ENCODE assay signal across 1 cellular context in the genomic region with DNA sequence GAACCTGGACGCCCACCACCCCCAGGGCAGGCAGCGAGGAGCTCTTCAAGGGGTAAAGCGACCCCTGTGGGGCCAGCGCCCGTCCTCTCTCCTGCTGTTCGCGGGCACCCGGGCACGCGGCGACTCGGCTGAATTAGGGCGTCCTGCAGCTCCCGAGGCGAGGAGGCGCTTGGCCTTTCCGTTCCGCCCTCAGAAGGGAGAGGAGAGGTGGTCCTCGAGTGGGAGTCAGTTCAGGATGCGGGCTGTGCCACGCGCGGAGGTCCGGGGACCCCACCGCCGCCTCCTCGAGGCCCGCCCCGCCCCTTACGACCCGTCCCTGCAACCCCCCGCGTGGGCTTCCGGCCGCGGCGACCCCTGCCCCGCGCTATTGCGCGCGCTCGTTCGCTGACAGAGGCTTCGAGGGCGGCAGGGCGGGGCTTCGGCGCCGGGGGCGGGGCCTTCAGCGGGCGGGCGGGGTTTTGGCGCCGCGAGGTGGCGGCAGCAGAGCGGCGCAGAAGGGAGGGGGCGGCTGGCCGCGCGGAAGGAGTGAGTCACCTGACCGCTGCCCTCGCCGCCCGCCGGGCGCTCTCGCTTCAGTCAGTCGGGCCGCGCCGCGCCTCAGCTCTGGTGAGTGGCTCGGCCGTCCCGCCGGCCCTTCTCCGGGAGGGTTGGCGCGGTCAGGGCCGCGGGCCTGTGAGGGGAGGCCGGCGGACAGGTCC.
A peak's percentile ranks its signal among the peaks of the same experiment; 100 is the strongest.
TF ChIP-seq lines count a peak whose summit lies in the region.

Gene BACH1 (plus strand): TSS at position 575 of the 698 bp plus-strand sequence. CDS start 22,359 bp downstream, outside the sequence.

TF ChIP-seq in HepG2, 621 proteins besides CTCF, POLR2A, EP300 and RAD21 (continued from another document and continues in another):
- TF ChIP-seq ZFP36L1 (CRISPR knock-in tag; IDR thresholded peaks at IDR 0.05) (peak; percentile 24; the same call in 1 of the 2 replicates), ZNF574 (CRISPR knock-in tag; IDR thresholded peaks at IDR 0.05) (peak; percentile 65), U2AF1 (optimal IDR thresholded peaks at IDR 0.05; ENCODE audit: low read depth, low read length) (peak; percentile 9), ZFX (CRISPR knock-in tag; IDR thresholded peaks at IDR 0.05; ENCODE audit: low read depth) (peak; percentile 80), ZNF773 (CRISPR knock-in tag; IDR thresholded peaks at IDR 0.05; ENCODE audit: borderline replicate concordance) (peak; percentile 71; the same call in 1 of the 2 replicates), ZNF609 (CRISPR knock-in tag; IDR thresholded peaks at IDR 0.05; ENCODE audit: borderline replicate concordance) (peak; percentile 29; the same call in 1 of the 2 replicates), KLF16 (CRISPR knock-in tag; IDR thresholded peaks at IDR 0.05) (0 out of 4 replicates have a peak, but pooled peaks of 1 of the 2 experiments have one; percentile 12), GABPB1 (CRISPR knock-in tag; IDR thresholded peaks at IDR 0.05) (peak; percentile 76), IRX3 (CRISPR knock-in tag; IDR thresholded peaks at IDR 0.05; ENCODE audit: borderline replicate concordance, low read depth) (no peak), KDM6A (CRISPR knock-in tag; IDR thresholded peaks at IDR 0.05; ENCODE audit: low read depth) (no peak), ZNF558 (CRISPR knock-in tag; IDR thresholded peaks at IDR 0.05; ENCODE audit: borderline replicate concordance) (peak; percentile 73; the same call in 1 of the 2 replicates), KDM3A (CRISPR knock-in tag; IDR thresholded peaks at IDR 0.05; ENCODE audit: low read depth) (no peak), POGZ (CRISPR knock-in tag; IDR thresholded peaks at IDR 0.05) (peak; percentile 20; the same call in 1 of the 2 replicates), MAZ (IDR thresholded peaks at IDR 0.05; ENCODE audit: borderline replicate concordance, low read depth, low read length) (peak; percentile 81), MAZ (CRISPR knock-in tag; IDR thresholded peaks at IDR 0.05; ENCODE audit: low read depth) (peak; percentile 50), TMF1 (CRISPR knock-in tag; IDR thresholded peaks at IDR 0.05; ENCODE audit: low read depth) (no peak), POLR2G (IDR thresholded peaks at IDR 0.05; ENCODE audit: low read depth, low read length) (peak; percentile 82), ZBTB10 (CRISPR knock-in tag; IDR thresholded peaks at IDR 0.05; ENCODE audit: borderline replicate concordance) (no peak), ZBTB20 (CRISPR knock-in tag; IDR thresholded peaks at IDR 0.05; ENCODE audit: borderline replicate concordance, low read depth) (no peak), ETV6 (CRISPR knock-in tag; conservative IDR thresholded peaks at IDR 0.05) (no peak)
- TF ChIP-seq, protein P1, sequence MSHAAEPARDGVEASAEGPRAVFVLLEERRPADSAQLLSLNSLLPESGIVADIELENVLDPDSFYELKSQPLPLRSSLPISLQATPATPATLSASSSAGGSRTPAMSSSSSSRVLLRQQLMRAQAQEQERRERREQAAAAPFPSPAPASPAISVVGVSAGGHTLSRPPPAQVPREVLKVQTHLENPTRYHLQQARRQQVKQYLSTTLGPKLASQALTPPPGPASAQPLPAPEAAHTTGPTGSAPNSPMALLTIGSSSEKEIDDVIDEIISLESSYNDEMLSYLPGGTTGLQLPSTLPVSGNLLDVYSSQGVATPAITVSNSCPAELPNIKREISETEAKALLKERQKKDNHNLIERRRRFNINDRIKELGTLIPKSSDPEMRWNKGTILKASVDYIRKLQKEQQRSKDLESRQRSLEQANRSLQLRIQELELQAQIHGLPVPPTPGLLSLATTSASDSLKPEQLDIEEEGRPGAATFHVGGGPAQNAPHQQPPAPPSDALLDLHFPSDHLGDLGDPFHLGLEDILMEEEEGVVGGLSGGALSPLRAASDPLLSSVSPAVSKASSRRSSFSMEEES (CRISPR knock-in tag; IDR thresholded peaks at IDR 0.05), result peak; percentile 67; the same call in 1 of the 2 replicates
- TF ChIP-seq, protein P2, sequence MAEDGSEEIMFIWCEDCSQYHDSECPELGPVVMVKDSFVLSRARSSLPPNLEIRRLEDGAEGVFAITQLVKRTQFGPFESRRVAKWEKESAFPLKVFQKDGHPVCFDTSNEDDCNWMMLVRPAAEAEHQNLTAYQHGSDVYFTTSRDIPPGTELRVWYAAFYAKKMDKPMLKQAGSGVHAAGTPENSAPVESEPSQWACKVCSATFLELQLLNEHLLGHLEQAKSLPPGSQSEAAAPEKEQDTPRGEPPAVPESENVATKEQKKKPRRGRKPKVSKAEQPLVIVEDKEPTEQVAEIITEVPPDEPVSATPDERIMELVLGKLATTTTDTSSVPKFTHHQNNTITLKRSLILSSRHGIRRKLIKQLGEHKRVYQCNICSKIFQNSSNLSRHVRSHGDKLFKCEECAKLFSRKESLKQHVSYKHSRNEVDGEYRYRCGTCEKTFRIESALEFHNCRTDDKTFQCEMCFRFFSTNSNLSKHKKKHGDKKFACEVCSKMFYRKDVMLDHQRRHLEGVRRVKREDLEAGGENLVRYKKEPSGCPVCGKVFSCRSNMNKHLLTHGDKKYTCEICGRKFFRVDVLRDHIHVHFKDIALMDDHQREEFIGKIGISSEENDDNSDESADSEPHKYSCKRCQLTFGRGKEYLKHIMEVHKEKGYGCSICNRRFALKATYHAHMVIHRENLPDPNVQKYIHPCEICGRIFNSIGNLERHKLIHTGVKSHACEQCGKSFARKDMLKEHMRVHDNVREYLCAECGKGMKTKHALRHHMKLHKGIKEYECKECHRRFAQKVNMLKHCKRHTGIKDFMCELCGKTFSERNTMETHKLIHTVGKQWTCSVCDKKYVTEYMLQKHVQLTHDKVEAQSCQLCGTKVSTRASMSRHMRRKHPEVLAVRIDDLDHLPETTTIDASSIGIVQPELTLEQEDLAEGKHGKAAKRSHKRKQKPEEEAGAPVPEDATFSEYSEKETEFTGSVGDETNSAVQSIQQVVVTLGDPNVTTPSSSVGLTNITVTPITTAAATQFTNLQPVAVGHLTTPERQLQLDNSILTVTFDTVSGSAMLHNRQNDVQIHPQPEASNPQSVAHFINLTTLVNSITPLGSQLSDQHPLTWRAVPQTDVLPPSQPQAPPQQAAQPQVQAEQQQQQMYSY (CRISPR knock-in tag; IDR thresholded peaks at IDR 0.05), result no peak
- TF ChIP-seq, protein P3, sequence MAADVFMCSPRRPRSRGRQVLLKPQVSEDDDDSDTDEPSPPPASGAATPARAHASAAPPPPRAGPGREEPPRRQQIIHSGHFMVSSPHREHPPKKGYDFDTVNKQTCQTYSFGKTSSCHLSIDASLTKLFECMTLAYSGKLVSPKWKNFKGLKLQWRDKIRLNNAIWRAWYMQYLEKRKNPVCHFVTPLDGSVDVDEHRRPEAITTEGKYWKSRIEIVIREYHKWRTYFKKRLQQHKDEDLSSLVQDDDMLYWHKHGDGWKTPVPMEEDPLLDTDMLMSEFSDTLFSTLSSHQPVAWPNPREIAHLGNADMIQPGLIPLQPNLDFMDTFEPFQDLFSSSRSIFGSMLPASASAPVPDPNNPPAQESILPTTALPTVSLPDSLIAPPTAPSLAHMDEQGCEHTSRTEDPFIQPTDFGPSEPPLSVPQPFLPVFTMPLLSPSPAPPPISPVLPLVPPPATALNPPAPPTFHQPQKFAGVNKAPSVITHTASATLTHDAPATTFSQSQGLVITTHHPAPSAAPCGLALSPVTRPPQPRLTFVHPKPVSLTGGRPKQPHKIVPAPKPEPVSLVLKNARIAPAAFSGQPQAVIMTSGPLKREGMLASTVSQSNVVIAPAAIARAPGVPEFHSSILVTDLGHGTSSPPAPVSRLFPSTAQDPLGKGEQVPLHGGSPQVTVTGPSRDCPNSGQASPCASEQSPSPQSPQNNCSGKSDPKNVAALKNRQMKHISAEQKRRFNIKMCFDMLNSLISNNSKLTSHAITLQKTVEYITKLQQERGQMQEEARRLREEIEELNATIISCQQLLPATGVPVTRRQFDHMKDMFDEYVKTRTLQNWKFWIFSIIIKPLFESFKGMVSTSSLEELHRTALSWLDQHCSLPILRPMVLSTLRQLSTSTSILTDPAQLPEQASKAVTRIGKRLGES (CRISPR knock-in tag; IDR thresholded peaks at IDR 0.05; ENCODE audit: borderline replicate concordance), result no peak
